ENCODE assay signal across 30 cellular contexts in genomic region chr5:79824444-79824843, GRCh38.
"Had no signal": no experiment of that assay in that cellular context is flagged by ENCODE, and none has a peak within 500 bp of the region (broad histone marks: within the 10 kb centered on the region; RNA-seq: fewer than 3 reads in every experiment).

No MANE protein-coding gene starts in this region.

- H3K4me1 Mint-ChIP-seq: naive thymus-derived CD8-positive, alpha-beta T cell; stimulated activated naive B cell treated with anti-CD40 and anti-IgM and Interleukin-4, amounts not matched to agents 10 μg/mL and 1 μg/mL and 100 μg/mL, for 72 hours had no signal

- H3K9me3 ChIP-seq: left lung, lower lobe of right lung, pancreas, prostate gland, stomach, testis, thyroid gland, transverse colon, upper lobe of left lung, vagina had no signal

- H3K4me3 ChIP-seq: left lung, lower lobe of right lung, pancreas, prostate gland, skin epidermis, stomach, testis, thyroid gland, transverse colon, upper lobe of left lung, vagina had no signal

- H3K36me3 ChIP-seq: left lung, lower lobe of right lung, pancreas, prostate gland, stomach, thyroid gland, transverse colon, upper lobe of left lung, vagina had no signal

- H3K27ac Mint-ChIP-seq: nephron; stimulated activated naive B cell treated with anti-CD40 and anti-IgM and Interleukin-4, amounts not matched to agents 10 μg/mL and 1 μg/mL and 100 μg/mL, for 72 hours had no signal

- DNase-seq: hippocampal formation; kidney glomerular epithelial cell; left cardiac atrium; left lung; lower lobe of right lung; mammary epithelial cell; mesenchymal stem cell; naive thymus-derived CD8-positive, alpha-beta T cell; nucleus accumbens; pancreas; posterior cingulate gyrus; retina; right cardiac atrium; stimulated activated CD4-positive, alpha-beta T cell treated with anti-CD3 and anti-CD28 coated beads, Interleukin-12 subunit alpha, Interleukin-12 subunit beta, amount 100 ng/mL, for 4 hours; stimulated activated CD4-positive, alpha-beta T cell treated with anti-CD3 and anti-CD28 coated beads, Interleukin-15, amount 100 ng/mL, for 24 hours; stimulated activated CD4-positive, alpha-beta T cell treated with anti-CD3 and anti-CD28 coated beads, Interleukin-2, amount 100 ng/mL, for 24 hours; stimulated activated CD4-positive, alpha-beta T cell treated with anti-CD3 and anti-CD28 coated beads, Interleukin-4, amount 100 ng/mL, for 1 hour; stimulated activated naive B cell treated with anti-CD40 and anti-IgM and Interleukin-4, amounts not matched to agents 10 μg/mL and 1 μg/mL and 100 μg/mL, for 72 hours; stimulated activated naive CD8-positive, alpha-beta T cell treated with anti-CD3 and anti-CD28 coated beads, Interleukin-15, Interleukin-2, amounts not matched to agents 100 U/mL and 50 U/mL, for 24 hours; stomach; testis; thyroid gland; transverse colon; upper lobe of left lung had no signal

- H3K27me3 ChIP-seq: pancreas, testis, thyroid gland, transverse colon, upper lobe of left lung, vagina had no signal

- H3K27ac ChIP-seq: left lung, lower lobe of right lung, pancreas, prostate gland, skin epidermis, stomach, testis, thyroid gland, transverse colon, upper lobe of left lung, vagina had no signal

- FAIRE-seq: keratinocyte, pancreas had no signal

- H3K36me3 Mint-ChIP-seq: stimulated activated naive B cell treated with anti-CD40 and anti-IgM and Interleukin-4, amounts not matched to agents 10 μg/mL and 1 μg/mL and 100 μg/mL, for 72 hours had no signal

- H3K4me1 ChIP-seq: left lung, lower lobe of right lung, pancreas, prostate gland, stomach, testis, thyroid gland, transverse colon, upper lobe of left lung, vagina had no signal

- H3K4me3 Mint-ChIP-seq: naive thymus-derived CD8-positive, alpha-beta T cell; nephron; stimulated activated naive B cell treated with anti-CD40 and anti-IgM and Interleukin-4, amounts not matched to agents 10 μg/mL and 1 μg/mL and 100 μg/mL, for 72 hours had no signal

- ATAC-seq: left cardiac atrium; left lung; lower lobe of right lung; naive thymus-derived CD8-positive, alpha-beta T cell; pancreas; right cardiac atrium; sciatic nerve; stimulated activated naive B cell treated with anti-CD40 and anti-IgM and Interleukin-4, amounts not matched to agents 10 μg/mL and 1 μg/mL and 100 μg/mL, for 72 hours; stimulated activated naive CD8-positive, alpha-beta T cell treated with anti-CD3 and anti-CD28 coated beads, Interleukin-15, Interleukin-2, amounts not matched to agents 100 U/mL and 50 U/mL, for 24 hours had no signal
